8 cellular contexts compared by ENCODE assay signal in the genomic region with DNA sequence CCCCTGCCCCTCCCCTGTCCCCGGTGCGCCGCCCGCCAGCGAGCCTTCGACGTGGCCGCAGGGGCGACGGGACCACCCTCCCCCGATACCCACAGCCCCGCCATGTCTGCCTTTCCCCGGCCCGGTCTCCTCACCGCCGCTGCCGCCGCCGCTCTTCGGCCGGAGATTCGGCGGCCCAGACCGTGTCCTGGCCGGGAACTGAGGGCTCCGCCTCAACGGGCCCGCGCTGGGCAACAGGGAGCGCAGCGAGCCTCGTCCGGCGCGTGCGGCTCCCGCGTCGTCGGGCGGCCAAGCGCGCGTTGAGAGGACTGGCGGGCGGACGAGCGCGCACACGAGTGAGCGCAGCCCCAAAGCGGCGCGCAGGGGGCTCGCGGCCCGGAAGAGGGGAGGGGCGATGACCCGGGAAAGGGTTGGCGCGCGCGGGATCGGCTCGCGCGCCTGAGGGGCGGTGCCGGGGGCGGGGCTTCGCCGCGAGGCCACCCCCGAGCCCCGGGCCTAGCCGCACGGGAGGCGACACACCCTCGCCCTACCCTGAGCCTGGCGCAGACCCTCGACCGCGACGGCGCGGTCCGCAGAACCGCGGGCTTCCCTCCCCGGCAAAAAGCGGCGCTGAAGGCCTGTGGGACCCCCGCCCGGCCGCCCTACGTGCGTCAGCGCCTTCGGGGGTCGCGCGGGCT. TPM values are rescaled to one million over a fixed set of nuclear protein-coding genes. Genes with fewer than 3 reads are reported as not detected.
DNase-seq lines count a peak whose midpoint lies in the region; TF ChIP-seq lines count a peak whose summit lies in the region.

A gene with protein sequence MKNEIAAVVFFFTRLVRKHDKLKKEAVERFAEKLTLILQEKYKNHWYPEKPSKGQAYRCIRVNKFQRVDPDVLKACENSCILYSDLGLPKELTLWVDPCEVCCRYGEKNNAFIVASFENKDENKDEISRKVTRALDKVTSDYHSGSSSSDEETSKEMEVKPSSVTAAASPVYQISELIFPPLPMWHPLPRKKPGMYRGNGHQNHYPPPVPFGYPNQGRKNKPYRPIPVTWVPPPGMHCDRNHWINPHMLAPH (minus strand): TSS at position 337 of the 677 bp plus-strand sequence. CDS start 3,757 bp downstream, outside the sequence.

- H3K27ac ChIP-seq in transverse colon, result peak within 1 kb of the TSS; percentile 91 to 94 (median 92)

- WGBS in transverse colon (ENCODE audit: low coverage in 1 of 2), 2 donors, result 7% methylated on average over 49 of the region's 102 CpGs; no CpG with 5 or more reads in 1 of the 2 donors

- peaks cover 5% of the 10 kb centered on the region for H3K36me3 ChIP-seq in H7 (replicated peaks; ENCODE audit: control insufficient read depth, insufficient read depth, low read length)
- no peaks in the 10 kb centered on the region for H3K36me3 ChIP-seq in transverse colon

- no peaks in the 10 kb centered on the region for H3K9me3 ChIP-seq in transverse colon

- H3K27me3 ChIP-seq in H7 (ENCODE audit: control insufficient read depth, insufficient read depth, low read length), result peaks cover 4% of the 10 kb centered on the region; the same call in 1 of the 2 replicates
- no peaks in the 10 kb centered on the region for H3K27me3 ChIP-seq in transverse colon

- intact Hi-C loops in cardiac septum (cut with DNase I), result loop anchor here (10.0 kb wide), 1 partner anchor 202 kb away; a partner anchor contains a TSS
- intact Hi-C loops in posterior cingulate gyrus (cut with DNase I), result no loop called here
- intact Hi-C loops in transverse colon (cut with DNase I; ENCODE audit: low total_unique reads), result no loop called here

- DNase-seq in GM04504 (ENCODE audit: low read depth), result peak; percentile 45
- peak; percentile 96 for DNase-seq in H7
- peak; percentile 80 for DNase-seq in M059J (ENCODE audit: low read depth)
- peak; percentile 65 for DNase-seq in SW480 (ENCODE audit: low spot score)
- DNase-seq in activated naive CD8-positive, alpha-beta T cell treated with anti-CD3 and anti-CD28 coated beads, Interleukin-2, amount 50 U/mL, for 16 hours (ENCODE audit: low read depth, low spot score), result peak; percentile 63
- peak; percentile 86 for DNase-seq in cardiac septum (ENCODE audit: low spot score)
- DNase-seq in posterior cingulate gyrus, result peak; percentile 37 to 95 (median 64)
- peak; percentile 85 for DNase-seq in transverse colon

- peak; percentile 87 for TF ChIP-seq POLR2A in transverse colon (IDR thresholded peaks at IDR 0.05)

- in situ Hi-C loops in transverse colon (cut with MboI; ENCODE audit: low pct_ligation_motif_present in 1 of 4, low pct_unique_long_range_greater_than_20kb in 1 of 4, low sequenced_read_pairs in 3 of 4), result no loop called here

- H3K4me3 ChIP-seq in H7 (ENCODE audit: insufficient read depth, low read depth, low read length), result peak within 1 kb of the TSS; percentile 86
- H3K4me3 ChIP-seq in transverse colon, result peak within 1 kb of the TSS; percentile 76 to 95 (median 91)

- TF ChIP-seq EP300 in transverse colon (IDR thresholded peaks at IDR 0.05; ENCODE audit: low read depth), result no peak

- TF ChIP-seq CTCF in transverse colon (IDR thresholded peaks at IDR 0.05), result no peak

- peaks cover 13 to 41% (median 19%) of the 10 kb centered on the region in 4 donors for H3K4me1 ChIP-seq in transverse colon

RNA-seq across cellular contexts. Expression of the gene that starts here (rescaled TPM):
- total RNA-seq in H7 (2014; rRNA removed; shearing (Covaris generic)), result 22.4 and 26.3 TPM in 2 replicates
- total RNA-seq in M059J (2014; rRNA removed; shearing (Covaris generic)), result 99.2 and 135 TPM in 2 replicates
- total RNA-seq in cardiac septum, result 6.7 TPM
- 100 to 1,000 TPM in 1 of 4 donors, 10 to 100 TPM in 3; 26.9 to 152 (median 45.3) TPM for total RNA-seq in transverse colon

Comparison
In these comparisons a context has a peak if more than half of its experiments do, and no peak if none do; other contexts are left out.
1. Peak in every context shown above with its lines: DNase-seq, H3K4me3 ChIP-seq and H3K27ac ChIP-seq.
2. DNase-seq: peak in every context shown above with its lines; median percentile 96 in H7; 86 in cardiac septum; 85 in transverse colon; 80 in M059J; 65 in SW480; 64 in posterior cingulate gyrus; 63 in activated naive CD8-positive, alpha-beta T cell treated with anti-CD3 and anti-CD28 coated beads, Interleukin-2, amount 50 U/mL, for 16 hours; 45 in GM04504.